Comparison of ENCODE assay signal across 11 cellular contexts in the genomic region with DNA sequence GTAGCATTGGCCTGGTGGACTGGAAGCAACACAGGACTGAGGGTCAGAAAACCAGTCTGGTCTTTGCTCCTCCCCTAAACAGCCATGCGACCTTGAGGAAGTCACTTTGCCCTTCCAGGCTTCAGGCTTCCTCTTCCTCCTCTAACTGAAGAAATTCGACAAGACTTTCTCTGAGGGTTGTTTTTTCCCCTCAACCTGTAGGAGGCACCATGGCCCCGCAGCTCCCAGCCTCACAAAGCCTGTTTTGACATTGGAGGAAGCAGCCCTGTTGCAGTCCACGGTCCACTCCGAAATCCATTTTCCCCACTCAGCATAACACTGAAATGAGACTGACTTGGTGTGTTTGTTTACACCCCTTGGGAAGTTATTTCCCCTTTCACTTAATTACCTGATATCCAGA. TPM values are rescaled to one million over a fixed set of nuclear protein-coding genes. Genes with fewer than 3 reads are reported as not detected.
DNase-seq lines count a peak whose midpoint lies in the region; ATAC-seq and TF ChIP-seq lines count a peak whose summit lies in the region.
"Had no signal": no experiment of that assay in that cellular context is flagged by ENCODE, and none has a peak within 500 bp of the region (broad histone marks: within the 10 kb centered on the region; RNA-seq: fewer than 3 reads in every experiment).

No MANE protein-coding gene starts in this region.

- no peaks in the 10 kb centered on the region for H3F3A ChIP-seq in PC-9 (ENCODE audit: insufficient read depth, low read depth)

- H3K4me3 ChIP-seq in testis (no peak overlapping the region), PC-9 (no peak overlapping the region)
- H3K4me3 ChIP-seq: gastrocnemius medialis, uterus had no signal

- H3K27ac ChIP-seq in testis: no peak overlapping the region
- no peak overlapping the region for H3K27ac ChIP-seq in PC-9
- H3K27ac ChIP-seq: gastrocnemius medialis, uterus had no signal

- no peaks in the 10 kb centered on the region for H3K79me2 ChIP-seq in PC-9 (ENCODE audit: low read depth)

- WGBS in testis, 2 donors: 24 to 37% methylated on average over 5 of the region's 5 CpGs

- no peaks in the 10 kb centered on the region for H3K4me1 Mint-ChIP-seq in activated CD4-positive, alpha-beta T cell treated with anti-CD3 and anti-CD28 coated beads for 36 hours

- H3K4me2 ChIP-seq in PC-9: no peak overlapping the region

- TF ChIP-seq CTCF in testis (IDR thresholded peaks at IDR 0.05) (peak; percentile 25 to 41 (median 33)), PC-9 (conservative IDR thresholded peaks at IDR 0.05) (no peak)

- H3K36me3 ChIP-seq in testis (ENCODE audit: low read depth, missing control alignments) (no peaks in the 10 kb centered on the region), PC-9 (ENCODE audit: low read depth) (no peaks in the 10 kb centered on the region)
- H3K36me3 ChIP-seq: gastrocnemius medialis, uterus had no signal

- BruUV-seq in PC-9 (replicated peaks; lab: Mats Ljungman, UMichigan): no TSS peak

- peaks cover 17% of the 10 kb centered on the region for H3K27me3 Mint-ChIP-seq in activated CD4-positive, alpha-beta T cell treated with anti-CD3 and anti-CD28 coated beads for 36 hours

- CTCF ChIA-PET in activated CD4-positive, alpha-beta T cell treated with anti-CD3 and anti-CD28 coated beads for 36 hours (lab: Charles Lee): interaction anchor here (4.6 kb wide), 1 partner anchor 766 kb away, joined by 19 read pairs; no protein-coding TSS in a partner anchor
- CTCF ChIA-PET in PC-9 (lab: Charles Lee): no interaction called here

- no peak overlapping the region for H3K27ac Mint-ChIP-seq in activated CD4-positive, alpha-beta T cell treated with anti-CD3 and anti-CD28 coated beads for 36 hours

- H4K20me1 ChIP-seq in PC-9 (ENCODE audit: insufficient read depth): no peaks in the 10 kb centered on the region

- peak; percentile 15 for DNase-seq in activated CD4-positive, alpha-beta T cell treated with anti-CD3 and anti-CD28 coated beads for 36 hours
- DNase-seq in activated CD4-positive, alpha-beta T cell treated with anti-CD3 and anti-CD28 coated beads, Interleukin-2, amount 50 U/mL, for 1 hour: no peak
- peak; percentile 10 for DNase-seq in SW480 (ENCODE audit: low spot score)
- DNase-seq in iPS-NIHi7 (ENCODE audit: extremely low spot score): peak; percentile 71
- peak; percentile 50 for DNase-seq in testis
- DNase-seq in activated gamma-delta T cell treated with Interleukin-2 at 50 U/mL for 16 hours: no peak
- no peak for DNase-seq in PC-9
- DNase-seq: activated naive CD4-positive, alpha-beta T cell treated with anti-CD3 and anti-CD28 coated beads, Interleukin-2, amount 50 U/mL, for 16 hours; gastrocnemius medialis; uterus had no signal

- H3K4me3 Mint-ChIP-seq in activated CD4-positive, alpha-beta T cell treated with anti-CD3 and anti-CD28 coated beads for 36 hours: no peak overlapping the region

- H3K9me3 ChIP-seq in testis (no peaks in the 10 kb centered on the region), PC-9 (ENCODE audit: insufficient read depth, low read depth) (no peaks in the 10 kb centered on the region)
- H3K9me3 ChIP-seq: gastrocnemius medialis, uterus had no signal

- intact Hi-C loops in activated CD4-positive, alpha-beta T cell treated with anti-CD3 and anti-CD28 coated beads for 36 hours (cut with DNase I, micrococcal nuclease): loop anchor here (5.0 kb wide), 2 partner anchors 418 to 1058 kb away; no protein-coding TSS in a partner anchor
- intact Hi-C loops in testis (cut with DNase I; ENCODE audit: low total_unique reads) (no loop called here), PC-9 (cut with micrococcal nuclease; ENCODE audit: unreplicated experiment) (loop anchor here (10.0 kb wide), 2 partner anchors 1056 to 1106 kb away; no protein-coding TSS in a partner anchor)

- H3K4me1 ChIP-seq in testis (no peaks in the 10 kb centered on the region), PC-9 (replicated peaks; ENCODE audit: insufficient read depth) (no peaks in the 10 kb centered on the region)
- H3K4me1 ChIP-seq: gastrocnemius medialis, uterus had no signal

- H2AFZ ChIP-seq in PC-9: no peak overlapping the region

- POLR2A ChIA-PET in activated CD4-positive, alpha-beta T cell treated with anti-CD3 and anti-CD28 coated beads for 36 hours (lab: Charles Lee): no interaction called here
- POLR2A ChIA-PET in PC-9 (lab: Charles Lee; ENCODE audit: unreplicated experiment): no interaction called here

- H3K9me2 ChIP-seq in PC-9 (ENCODE audit: insufficient read depth): no peaks in the 10 kb centered on the region

- H3K27me3 ChIP-seq in testis (no peaks in the 10 kb centered on the region), PC-9 (ENCODE audit: insufficient read depth, low read depth) (no peaks in the 10 kb centered on the region)
- H3K27me3 ChIP-seq: gastrocnemius medialis, uterus had no signal

- H3K36me3 Mint-ChIP-seq in activated CD4-positive, alpha-beta T cell treated with anti-CD3 and anti-CD28 coated beads for 36 hours (ENCODE audit: low read depth): no peaks in the 10 kb centered on the region

- no peak for ATAC-seq in activated CD4-positive, alpha-beta T cell treated with anti-CD3 and anti-CD28 coated beads for 36 hours
- ATAC-seq in HG02885 (IDR thresholded peaks at IDR 0.05; ENCODE audit: poor library complexity, unreplicated experiment): no peak
- ATAC-seq: gastrocnemius medialis had no signal

- TF ChIP-seq POLR2A in testis (IDR thresholded peaks at IDR 0.05): no peak

- H3K9me3 Mint-ChIP-seq in activated CD4-positive, alpha-beta T cell treated with anti-CD3 and anti-CD28 coated beads for 36 hours (ENCODE audit: low read depth): no peaks in the 10 kb centered on the region

RNA-seq across cellular contexts. Expression of a gene that starts 41.2 kb away (rescaled TPM):
- total RNA-seq in activated CD4-positive, alpha-beta T cell treated with anti-CD3 and anti-CD28 coated beads for 36 hours: not detected
- total RNA-seq in testis (under 1 TPM; 0.08 to 0.37 TPM), PC-9 (2021) (not detected in 2 replicates)
- 0.18 TPM for polyA plus RNA-seq in testis (ENCODE audit: insufficient read depth, low read depth, low replicate concordance)
- total RNA-seq: gastrocnemius medialis had no signal

Comparison
In these comparisons a context has a peak if more than half of its experiments do, and no peak if none do; other contexts are left out.
1. DNase-seq: peak in activated CD4-positive, alpha-beta T cell treated with anti-CD3 and anti-CD28 coated beads for 36 hours (single experiment), SW480 (single experiment), iPS-NIHi7 (single experiment) and testis (single experiment); none in activated CD4-positive, alpha-beta T cell treated with anti-CD3 and anti-CD28 coated beads, Interleukin-2, amount 50 U/mL, for 1 hour (single experiment), activated gamma-delta T cell treated with Interleukin-2 at 50 U/mL for 16 hours (single experiment) and PC-9 (0 of 2).